ENCODE assay signal across 8 cellular contexts in genomic region chr15:51830279-51830806, GRCh38. TPM values are rescaled to one million over a fixed set of nuclear protein-coding genes. Genes with fewer than 3 reads are reported as not detected.
DNase-seq lines count a peak whose midpoint lies in the region; ATAC-seq and TF ChIP-seq lines count a peak whose summit lies in the region.

No MANE protein-coding gene starts in this region.

- H3K9me3 ChIP-seq in BLaER1 (no peaks in the 10 kb centered on the region), esophagus (ENCODE audit: control insufficient read depth in 2 of 2, insufficient read depth in 1 of 2, low read depth in 1 of 2, low read length in 1 of 2) (no peaks in the 10 kb centered on the region)

- peaks cover 21% of the 10 kb centered on the region for H3K4me1 ChIP-seq in BLaER1
- H3K4me1 ChIP-seq in esophagus (ENCODE audit: control insufficient read depth in 2 of 2, insufficient read depth in 2 of 2, low read length in 1 of 2): peaks cover 0 to 3% of the 10 kb centered on the region in 2 donors

- H3K27me3 ChIP-seq in BLaER1: no peaks in the 10 kb centered on the region
- no peaks in the 10 kb centered on the region for H3K27me3 ChIP-seq in esophagus (ENCODE audit: control insufficient read depth in 1 of 2, insufficient read depth in 2 of 2, low read length in 2 of 2)

- H3K27me3 Mint-ChIP-seq in natural killer cell (ENCODE audit: low read depth in 2 of 2): peaks cover 8% of the 10 kb centered on the region in 2 donors

- H3K36me3 Mint-ChIP-seq in natural killer cell: no peaks in the 10 kb centered on the region

- DNase-seq in H4 (ENCODE audit: low spot score) (peak; percentile 43), natural killer cell (no peak)
- no peak for DNase-seq in stimulated activated CD4-positive, alpha-beta T cell treated with anti-CD3 and anti-CD28 coated beads, Interleukin-4, amount 100 ng/mL, for 24 hours
- DNase-seq in activated effector memory CD4-positive, alpha-beta T cell treated with anti-CD3 and anti-CD28 coated beads, Interleukin-2, amount 50 U/mL, for 16 hours: no peak

- peak overlapping the region; percentile 98 for H3K4me3 ChIP-seq in BLaER1
- H3K4me3 ChIP-seq in esophagus (ENCODE audit: low read depth in 1 of 2, low read length in 2 of 2): peak overlapping the region; percentile 65 to 89

- H3K4me3 Mint-ChIP-seq in natural killer cell: peak overlapping the region; percentile 97

- intact Hi-C loops in natural killer cell (cut with micrococcal nuclease): no loop called here

- H4K20me1 ChIP-seq in BLaER1: peaks cover 47% of the 10 kb centered on the region

- H3K4me1 Mint-ChIP-seq in natural killer cell: peaks cover 55 to 58% of the 10 kb centered on the region in 2 donors

- ATAC-seq in SK-N-SH treated with all-trans-retinoic acid at 6 μM for 48 hours (peak; percentile 42), natural killer cell (no peak), GM18861 (IDR thresholded peaks at IDR 0.05; ENCODE audit: unreplicated experiment) (no peak)

- no peaks in the 10 kb centered on the region for H3K9me3 Mint-ChIP-seq in natural killer cell

- H3K9ac ChIP-seq in BLaER1: peak overlapping the region; percentile 90

- peak overlapping the region; percentile 83 for H3K4me2 ChIP-seq in BLaER1

- H3K27ac ChIP-seq in BLaER1: peak overlapping the region; percentile 80
- peak overlapping the region; percentile 94 to 96 for H3K27ac ChIP-seq in esophagus (ENCODE audit: low read depth in 2 of 2, low read length in 1 of 2)

- WGBS in esophagus, 2 donors: 0 to 1% methylated on average over 8 of the region's 8 CpGs

- TF ChIP-seq CTCF in natural killer cell (IDR thresholded peaks at IDR 0.05): no peak

- no peaks in the 10 kb centered on the region for H3K36me3 ChIP-seq in BLaER1
- no peaks in the 10 kb centered on the region for H3K36me3 ChIP-seq in esophagus (ENCODE audit: control insufficient read depth in 2 of 2, insufficient read depth in 2 of 2, low read length in 1 of 2)

- H3K27ac Mint-ChIP-seq in natural killer cell: peak overlapping the region; percentile 88 to 97

TF ChIP-seq in SK-N-SH treated with all-trans-retinoic acid at 6 μM for 48 hours, 23 proteins besides CTCF, POLR2A, EP300 and RAD21:
- TF ChIP-seq CSDC2 (CRISPR knock-in tag; IDR thresholded peaks at IDR 0.05) (no peak), BACH2 (CRISPR knock-in tag; IDR thresholded peaks at IDR 0.05; ENCODE audit: borderline replicate concordance) (no peak), TOX (CRISPR knock-in tag; IDR thresholded peaks at IDR 0.05; ENCODE audit: borderline replicate concordance) (no peak), ZNF8 (CRISPR knock-in tag; IDR thresholded peaks at IDR 0.05) (no peak), TSHZ2 (CRISPR knock-in tag; IDR thresholded peaks at IDR 0.05) (no peak), TCF4 (CRISPR knock-in tag; IDR thresholded peaks at IDR 0.05; ENCODE audit: borderline replicate concordance) (no peak), ESRRG (CRISPR knock-in tag; IDR thresholded peaks at IDR 0.05) (no peak), GLIS3 (CRISPR knock-in tag; IDR thresholded peaks at IDR 0.05) (no peak), ISL1 (CRISPR knock-in tag; IDR thresholded peaks at IDR 0.05) (no peak), SNAI2 (CRISPR knock-in tag; IDR thresholded peaks at IDR 0.05) (no peak)

RNA-seq across cellular contexts. Expression of gene TMOD3, which starts 0.9 kb away (rescaled TPM):
- total RNA-seq in H4 (2014; rRNA removed; shearing (Covaris generic)): 21.2 and 22.5 TPM in 2 replicates
- polyA plus RNA-seq in esophagus: 10 to 100 TPM; 25.7 to 42.8 TPM
- 10 to 100 TPM; 56.5 to 72.3 (median 69.4) TPM for total RNA-seq in natural killer cell
